18 cellular contexts compared by ENCODE assay signal in genomic region chr5:62419609-62420008, GRCh38. TPM values are rescaled to one million over a fixed set of nuclear protein-coding genes. Genes with fewer than 3 reads are reported as not detected.
DNase-seq lines count a peak whose midpoint lies in the region; ATAC-seq and TF ChIP-seq lines count a peak whose summit lies in the region.
"Had no signal": no experiment of that assay in that cellular context is flagged by ENCODE, and none has a peak within 500 bp of the region (broad histone marks: within the 10 kb centered on the region; RNA-seq: fewer than 3 reads in every experiment).

No MANE protein-coding gene starts in this region.

- H3K4me3 Mint-ChIP-seq in natural killer cell: no peak overlapping the region
- H3K4me3 Mint-ChIP-seq: B cell; CD4-positive, alpha-beta T cell; CD8-positive, alpha-beta T cell had no signal

- H3K4me3 ChIP-seq in left ventricle myocardium inferior (no peak overlapping the region), right atrium auricular region (no peak overlapping the region), trophoblast cell (ENCODE audit: low read depth, low read length) (no peak overlapping the region)
- H3K4me3 ChIP-seq: A549; BLaER1 treated with 17β-estradiol and CSF1 and Interleukin-3, amounts not matched to agents 10 nM and 100 nM had no signal

- H3K36me3 ChIP-seq in left ventricle myocardium inferior (no peaks in the 10 kb centered on the region), right atrium auricular region (no peaks in the 10 kb centered on the region), trophoblast cell (ENCODE audit: control insufficient read depth in 1 of 2, insufficient read depth in 2 of 2, low read length in 2 of 2) (peaks cover 0 to 2% of the 10 kb centered on the region in 2 experiments)

- H4K91ac ChIP-seq in trophoblast cell (ENCODE audit: low read depth, low read length): no peak overlapping the region

- DNase-seq in left ventricle myocardium inferior (no peak), right atrium auricular region (ENCODE audit: low spot score) (no peak), OCI-M1 (lab: John Stamatoyannopoulos, UW) (peak; percentile 29), trophoblast cell (no peak), natural killer cell (no peak)
- DNase-seq: AML-193; Caco-2; Calu3; CD4-positive, alpha-beta T cell; CD8-positive, alpha-beta T cell; DMS79 treated with DMSO at 0.1 percent for 48 hours; GF-D8 had no signal

- H3K27me3 ChIP-seq in left ventricle myocardium inferior (ENCODE audit: low read depth) (no peaks in the 10 kb centered on the region), right atrium auricular region (no peaks in the 10 kb centered on the region), trophoblast cell (ENCODE audit: insufficient read depth, low read length) (no peaks in the 10 kb centered on the region)
- H3K27me3 ChIP-seq: BLaER1 treated with 17β-estradiol and CSF1 and Interleukin-3, amounts not matched to agents 10 nM and 100 nM had no signal

- H2AFZ ChIP-seq in trophoblast cell (ENCODE audit: insufficient read depth, low read length, poor library complexity): no peak overlapping the region

- no peaks in the 10 kb centered on the region for H3K79me2 ChIP-seq in trophoblast cell (ENCODE audit: control insufficient read depth, insufficient read depth, low read length, poor library complexity)

- H3K9ac ChIP-seq in trophoblast cell (ENCODE audit: low read length): no peak overlapping the region
- H3K9ac ChIP-seq: BLaER1 treated with 17β-estradiol and CSF1 and Interleukin-3, amounts not matched to agents 10 nM and 100 nM had no signal

- H3K27ac Mint-ChIP-seq in natural killer cell: no peak overlapping the region
- H3K27ac Mint-ChIP-seq: B cell; CD4-positive, alpha-beta T cell; CD8-positive, alpha-beta T cell had no signal

- no peak overlapping the region for H3K14ac ChIP-seq in trophoblast cell (ENCODE audit: low read length)

- H3K23ac ChIP-seq in trophoblast cell (ENCODE audit: low read length): no peak overlapping the region

- H3K79me1 ChIP-seq in trophoblast cell (ENCODE audit: low read length): no peaks in the 10 kb centered on the region

- no peak overlapping the region for H4K8ac ChIP-seq in trophoblast cell (ENCODE audit: low read depth, low read length)

- H3K9me3 Mint-ChIP-seq in natural killer cell: no peaks in the 10 kb centered on the region
- H3K9me3 Mint-ChIP-seq: CD4-positive, alpha-beta T cell; CD8-positive, alpha-beta T cell had no signal

- no CpG with 5 or more reads among the region's 3 CpGs for WGBS in trophoblast cell (ENCODE audit: extremely low coverage, insufficient coverage, insufficient read length)

- intact Hi-C loops in left ventricle myocardium inferior (cut with micrococcal nuclease): no loop called here
- intact Hi-C loops in natural killer cell (cut with micrococcal nuclease): no loop called here

- H3K36me3 Mint-ChIP-seq in natural killer cell: no peaks in the 10 kb centered on the region

- H3K4me1 Mint-ChIP-seq in natural killer cell: peaks cover 0 to 4% of the 10 kb centered on the region in 2 donors

- no peak overlapping the region for H2BK12ac ChIP-seq in trophoblast cell (ENCODE audit: low read length)

- H2BK120ac ChIP-seq in trophoblast cell (ENCODE audit: insufficient read depth, low read length, poor library complexity): no peak overlapping the region

- no peak for TF ChIP-seq CTCF in left ventricle myocardium inferior (IDR thresholded peaks at IDR 0.05; ENCODE audit: borderline replicate concordance)
- TF ChIP-seq CTCF in right atrium auricular region (IDR thresholded peaks at IDR 0.05): no peak
- no peak for TF ChIP-seq CTCF in natural killer cell (IDR thresholded peaks at IDR 0.05)

- no peaks in the 10 kb centered on the region for H3K27me3 Mint-ChIP-seq in natural killer cell (ENCODE audit: low read depth in 2 of 2)
- H3K27me3 Mint-ChIP-seq: B cell; CD4-positive, alpha-beta T cell had no signal

- no peak overlapping the region for H3K18ac ChIP-seq in trophoblast cell (ENCODE audit: low read length)

- ATAC-seq in natural killer cell: no peak
- ATAC-seq in GM21529 (IDR thresholded peaks at IDR 0.05; ENCODE audit: unreplicated experiment): no peak
- ATAC-seq: A549; CD8-positive, alpha-beta T cell had no signal

- H3K4me1 ChIP-seq in left ventricle myocardium inferior (peaks cover 39% of the 10 kb centered on the region), right atrium auricular region (peaks cover 0 to 10% of the 10 kb centered on the region in 2 donors), trophoblast cell (ENCODE audit: control insufficient read depth in 1 of 2, insufficient read depth in 2 of 2, low read length in 2 of 2) (no peaks in the 10 kb centered on the region)

- H3K9me3 ChIP-seq in left ventricle myocardium inferior (replicated peaks) (no peaks in the 10 kb centered on the region), right atrium auricular region (no peaks in the 10 kb centered on the region), trophoblast cell (ENCODE audit: insufficient read depth, low read depth, low read length) (no peaks in the 10 kb centered on the region)
- H3K9me3 ChIP-seq: A549; BLaER1 treated with 17β-estradiol and CSF1 and Interleukin-3, amounts not matched to agents 10 nM and 100 nM; Caco-2 had no signal

- H3K4me2 ChIP-seq in trophoblast cell (ENCODE audit: low read length): no peak overlapping the region
- H3K4me2 ChIP-seq: A549; BLaER1 treated with 17β-estradiol and CSF1 and Interleukin-3, amounts not matched to agents 10 nM and 100 nM had no signal

- H2BK5ac ChIP-seq in trophoblast cell (ENCODE audit: low read depth, low read length, poor library complexity): no peak overlapping the region

- no peak overlapping the region for H4K12ac ChIP-seq in trophoblast cell (ENCODE audit: low read depth, low read length)

- H2AK5ac ChIP-seq in trophoblast cell (ENCODE audit: low read length): no peak overlapping the region

- peak overlapping the region; percentile 87 for H3K4ac ChIP-seq in trophoblast cell (ENCODE audit: low read depth, low read length)

- H3K27ac ChIP-seq in left ventricle myocardium inferior (replicated peaks) (peak overlapping the region; percentile 81), right atrium auricular region (peak overlapping the region in 1 of 2 donors; percentile 77), trophoblast cell (ENCODE audit: low read depth, low read length) (no peak overlapping the region)
- H3K27ac ChIP-seq: 22Rv1; A549; BLaER1 treated with 17β-estradiol and CSF1 and Interleukin-3, amounts not matched to agents 10 nM and 100 nM; C4-2B had no signal

RNA-seq across cellular contexts. Expression of gene IPO11, which starts 7.0 kb away (rescaled TPM):
- total RNA-seq in left ventricle myocardium inferior (30.3 TPM), right atrium auricular region (10 to 100 TPM; 19.2 to 24.6 TPM), natural killer cell (10 to 100 TPM; 16.6 to 31.4 (median 30.7) TPM)
- 16.6 and 19.9 TPM in 2 replicates for polyA plus RNA-seq in trophoblast cell (2013)

RNA-seq across cellular contexts. Expression of gene DIMT1, which starts 15.9 kb away (rescaled TPM):
- total RNA-seq in left ventricle myocardium inferior (16.9 TPM), right atrium auricular region (10 to 100 TPM; 23.0 to 25.1 TPM), natural killer cell (10 to 100 TPM in 2 of 3 donors, 1 to 10 TPM in 1; 8.9 to 10.9 (median 10.1) TPM)
- polyA plus RNA-seq in trophoblast cell (2013): 19.5 and 19.7 TPM in 2 replicates
